Comparison of ENCODE assay signal across 23 cellular contexts in genomic region chr6:104486003-104486402, GRCh38.
"Had no signal": no experiment of that assay in that cellular context is flagged by ENCODE, and none has a peak within 500 bp of the region (broad histone marks: within the 10 kb centered on the region; RNA-seq: fewer than 3 reads in every experiment).

No MANE protein-coding gene starts in this region.

- H3K4me3 ChIP-seq: dorsolateral prefrontal cortex, hepatocyte, left ventricle myocardium inferior, lower lobe of right lung, psoas muscle, stomach had no signal

- H3K27ac ChIP-seq: dorsolateral prefrontal cortex, hepatocyte, left ventricle myocardium inferior, lower lobe of right lung, neutrophil, psoas muscle, stomach had no signal

- H3K9me3 Mint-ChIP-seq: memory B cell had no signal

- H3K27me3 ChIP-seq: neutrophil had no signal

- H3K36me3 ChIP-seq: left ventricle myocardium inferior, lower lobe of right lung, neutrophil, stomach had no signal

- H3K36me3 Mint-ChIP-seq: memory B cell; naive thymus-derived CD4-positive, alpha-beta T cell had no signal

- H3K27ac Mint-ChIP-seq: memory B cell; naive thymus-derived CD4-positive, alpha-beta T cell; nephron progenitor cell had no signal

- H2AFZ ChIP-seq: hepatocyte had no signal

- H3K4me1 Mint-ChIP-seq: memory B cell; naive thymus-derived CD4-positive, alpha-beta T cell; nephron progenitor cell had no signal

- H3K4me1 ChIP-seq: left ventricle myocardium inferior, lower lobe of right lung, psoas muscle, stomach had no signal

- DNase-seq: cortex of kidney; dorsolateral prefrontal cortex; effector CD8-positive, alpha-beta T cell; foreskin fibroblast; head of caudate nucleus; kidney; left cardiac atrium; left ventricle myocardium inferior; lower lobe of right lung; naive thymus-derived CD4-positive, alpha-beta T cell; nephron progenitor cell; psoas muscle; retina; stimulated activated CD4-positive, alpha-beta T cell treated with anti-CD3 and anti-CD28 coated beads, Interleukin-2, amount 100 ng/mL, for 24 hours; stimulated activated CD4-positive, alpha-beta T cell treated with anti-CD3 and anti-CD28 coated beads, Interleukin-4, amount 100 ng/mL, for 4 hours; stimulated activated naive CD4-positive, alpha-beta T cell; stomach; trophoblast cell had no signal

- H3K79me2 ChIP-seq: hepatocyte had no signal

- H3K4me2 ChIP-seq: hepatocyte had no signal

- H3K4me3 Mint-ChIP-seq: memory B cell; naive thymus-derived CD4-positive, alpha-beta T cell; nephron progenitor cell had no signal

- H3K27me3 Mint-ChIP-seq: memory B cell had no signal

- H3K9me3 ChIP-seq: left ventricle myocardium inferior, lower lobe of right lung, neutrophil, psoas muscle, stomach had no signal

- ATAC-seq: esophagus mucosa; left cardiac atrium; lower lobe of right lung; naive thymus-derived CD4-positive, alpha-beta T cell; psoas muscle; sciatic nerve had no signal
